In genomic region chr14:72303930-72304329, GRCh38 we compare ENCODE assay signal across 32 cellular contexts.
"Had no signal": no experiment of that assay in that cellular context is flagged by ENCODE, and none has a peak within 500 bp of the region (broad histone marks: within the 10 kb centered on the region; RNA-seq: fewer than 3 reads in every experiment).

No MANE protein-coding gene starts in this region.

- H3K27me3 ChIP-seq: colonic mucosa, gastrocnemius medialis, heart left ventricle, hepatocyte, left lung, ovary, sigmoid colon, testis, tibial nerve, upper lobe of left lung, uterus had no signal

- H3K36me3 Mint-ChIP-seq: stimulated activated memory B cell treated with anti-CD40 and anti-IgM and Interleukin-4, amounts not matched to agents 10 μg/mL and 1 μg/mL and 100 μg/mL, for 72 hours had no signal

- FAIRE-seq: islet of Langerhans had no signal

- H2AFZ ChIP-seq: hepatocyte had no signal

- H3K4me1 ChIP-seq: colonic mucosa, gastrocnemius medialis, left lung, psoas muscle, testis, tibial nerve, upper lobe of left lung, uterus had no signal

- H3K36me3 ChIP-seq: colonic mucosa, gastrocnemius medialis, heart left ventricle, left lung, ovary, sigmoid colon, tibial nerve, upper lobe of left lung, uterus had no signal

- H3K79me2 ChIP-seq: hepatocyte had no signal

- H3K4me1 Mint-ChIP-seq: endodermal cell; naive thymus-derived CD4-positive, alpha-beta T cell; stimulated activated memory B cell treated with anti-CD40 and anti-IgM and Interleukin-4, amounts not matched to agents 10 μg/mL and 1 μg/mL and 100 μg/mL, for 72 hours had no signal

- ATAC-seq: esophagus mucosa; gastrocnemius medialis; heart left ventricle; left cardiac atrium; left lung; naive thymus-derived CD4-positive, alpha-beta T cell; psoas muscle; right cardiac atrium; stimulated activated memory B cell treated with anti-CD40 and anti-IgM and Interleukin-4, amounts not matched to agents 10 μg/mL and 1 μg/mL and 100 μg/mL, for 72 hours; stimulated activated naive CD8-positive, alpha-beta T cell treated with anti-CD3 and anti-CD28 coated beads, Interleukin-15, Interleukin-2, amounts not matched to agents 100 U/mL and 50 U/mL, for 24 hours had no signal

- H3K4me2 ChIP-seq: hepatocyte had no signal

- DNase-seq: colonic mucosa; effector CD8-positive, alpha-beta T cell; endodermal cell; foreskin fibroblast; gastrocnemius medialis; heart left ventricle; left cardiac atrium; left lung; mammary epithelial cell; mesendoderm; midbrain; naive thymus-derived CD4-positive, alpha-beta T cell; nephron progenitor cell; nucleus accumbens; ovary; right cardiac atrium; sigmoid colon; stimulated activated CD4-positive, alpha-beta T cell treated with anti-CD3 and anti-CD28 coated beads, Interleukin-2, amount 100 ng/mL, for 24 hours; stimulated activated CD4-positive, alpha-beta T cell treated with anti-CD3 and anti-CD28 coated beads, Interleukin-4, amount 100 ng/mL, for 24 hours; stimulated activated naive CD8-positive, alpha-beta T cell treated with anti-CD3 and anti-CD28 coated beads, Interleukin-15, Interleukin-2, amounts not matched to agents 100 U/mL and 50 U/mL, for 24 hours; substantia nigra; testis; upper lobe of left lung; uterus had no signal

- H3K27ac Mint-ChIP-seq: dendritic cell treated with granulocyte-macrophage colony-stimulating factor and Interleukin-4, amounts not matched to agents 40 ng/mL and 50 ng/mL, for 4 days; endodermal cell; naive thymus-derived CD4-positive, alpha-beta T cell; nephron progenitor cell; stimulated activated memory B cell treated with anti-CD40 and anti-IgM and Interleukin-4, amounts not matched to agents 10 μg/mL and 1 μg/mL and 100 μg/mL, for 72 hours had no signal

- H3K4me3 Mint-ChIP-seq: dendritic cell treated with granulocyte-macrophage colony-stimulating factor and Interleukin-4, amounts not matched to agents 40 ng/mL and 50 ng/mL, for 4 days; endodermal cell; naive thymus-derived CD4-positive, alpha-beta T cell; nephron progenitor cell; stimulated activated memory B cell treated with anti-CD40 and anti-IgM and Interleukin-4, amounts not matched to agents 10 μg/mL and 1 μg/mL and 100 μg/mL, for 72 hours had no signal

- H3K4me3 ChIP-seq: colonic mucosa, gastrocnemius medialis, heart left ventricle, hepatocyte, left lung, ovary, psoas muscle, sigmoid colon, testis, tibial nerve, upper lobe of left lung, uterus had no signal

- H3K9me3 ChIP-seq: ovary, testis had no signal

- H3K27ac ChIP-seq: colonic mucosa, epithelial cell of prostate, gastrocnemius medialis, heart left ventricle, hepatocyte, left lung, ovary, psoas muscle, sigmoid colon, testis, tibial nerve, upper lobe of left lung, uterus had no signal
